ENCODE assay signal across 9 cellular contexts in the genomic region with DNA sequence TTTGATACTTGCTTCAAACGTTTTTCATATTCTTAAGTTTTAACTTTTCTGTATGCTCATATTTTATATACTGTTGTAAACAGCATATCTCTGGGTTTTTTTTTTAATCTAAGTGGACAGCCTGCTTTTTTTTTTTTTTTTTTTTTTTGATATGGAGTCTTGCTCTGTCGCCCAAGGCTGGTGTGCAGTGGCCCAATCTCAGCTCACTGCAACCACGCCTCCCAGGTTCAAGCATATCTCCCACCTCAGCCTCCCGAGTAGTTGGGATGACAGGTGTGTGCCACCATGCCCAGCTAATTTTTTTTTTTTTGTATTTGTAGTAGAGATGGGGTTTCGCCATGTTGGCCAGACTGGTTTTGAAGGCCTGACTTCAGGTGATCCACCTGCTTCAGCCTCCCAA. TPM values are rescaled to one million over a fixed set of nuclear protein-coding genes. Genes with fewer than 3 reads are reported as not detected.
DNase-seq lines count a peak whose midpoint lies in the region; ATAC-seq and TF ChIP-seq lines count a peak whose summit lies in the region.
"Had no signal": no experiment of that assay in that cellular context is flagged by ENCODE, and none has a peak within 500 bp of the region (broad histone marks: within the 10 kb centered on the region; RNA-seq: fewer than 3 reads in every experiment).

No MANE protein-coding gene starts in this region.

- H3F3A ChIP-seq in MM.1S (ENCODE audit: insufficient read depth, low read length): no peaks in the 10 kb centered on the region
- H3F3A ChIP-seq in neural progenitor cell (ENCODE audit: low read depth): peaks cover 13% of the 10 kb centered on the region

- H3K36me3 Mint-ChIP-seq in Calu3 (ENCODE audit: insufficient read depth, unreplicated experiment) (peaks cover 33% of the 10 kb centered on the region), neural progenitor cell (peaks cover 4% of the 10 kb centered on the region)

- ATAC-seq in HG03280 (IDR thresholded peaks at IDR 0.05; ENCODE audit: unreplicated experiment) (no peak), GM18867 (IDR thresholded peaks at IDR 0.05; ENCODE audit: unreplicated experiment) (no peak), HG02885 (IDR thresholded peaks at IDR 0.05; ENCODE audit: poor library complexity, unreplicated experiment) (no peak)

- CTCF ChIA-PET in Calu3 (lab: Charles Lee): interaction anchor here (1.6 kb wide), 1 partner anchor 47 kb away, joined by 22 read pairs; no protein-coding TSS in a partner anchor

- H3K4me1 ChIP-seq in MM.1S (ENCODE audit: low read length) (0 out of 2 replicates have a peak, but pooled peaks cover 4% of the 10 kb centered on the region), colonic mucosa (no peaks in the 10 kb centered on the region), neural progenitor cell (peaks cover 4% of the 10 kb centered on the region)

- H3K27me3 ChIP-seq in MM.1S (replicated peaks; ENCODE audit: insufficient read depth, low read length) (no peaks in the 10 kb centered on the region), colonic mucosa (no peaks in the 10 kb centered on the region), neural progenitor cell (no peaks in the 10 kb centered on the region)
- H3K27me3 ChIP-seq: esophagus squamous epithelium had no signal

- DNase-seq in Calu3: no peak
- DNase-seq in MM.1S: no peak
- DNase-seq in colonic mucosa: no peak
- DNase-seq in neural progenitor cell (ENCODE audit: low spot score): no peak
- no peak for DNase-seq in KBM-7
- DNase-seq: esophagus squamous epithelium had no signal

- H3K9me2 ChIP-seq in MM.1S (replicated peaks; ENCODE audit: insufficient read depth, low read length): no peaks in the 10 kb centered on the region

- H2AFZ ChIP-seq in MM.1S (ENCODE audit: low read length) (no peak overlapping the region), neural progenitor cell (replicated peaks) (no peak overlapping the region)

- H3K4me3 ChIP-seq in MM.1S (ENCODE audit: low read length) (no peak overlapping the region), colonic mucosa (peak overlapping the region; percentile 81), neural progenitor cell (peak overlapping the region; percentile 66)

- H3K9me3 ChIP-seq in MM.1S (replicated peaks; ENCODE audit: insufficient read depth, low read length) (no peaks in the 10 kb centered on the region), colonic mucosa (no peaks in the 10 kb centered on the region), neural progenitor cell (ENCODE audit: low read depth) (no peaks in the 10 kb centered on the region)
- H3K9me3 ChIP-seq: esophagus squamous epithelium had no signal

- H3K79me2 ChIP-seq in MM.1S (ENCODE audit: low read length) (peaks cover 51% of the 10 kb centered on the region), neural progenitor cell (ENCODE audit: low read depth) (peaks cover 57% of the 10 kb centered on the region)

- H3K9ac ChIP-seq in MM.1S (ENCODE audit: low read length) (no peak overlapping the region), colonic mucosa (ENCODE audit: low read depth in 2 of 2, low read length in 2 of 2) (no peak overlapping the region), neural progenitor cell (no peak overlapping the region)

- no peaks in the 10 kb centered on the region for H3K9me3 Mint-ChIP-seq in Calu3 (ENCODE audit: low read depth, unreplicated experiment)
- H3K9me3 Mint-ChIP-seq in neural progenitor cell: no peaks in the 10 kb centered on the region

- TF ChIP-seq CTCF in Calu3 (IDR thresholded peaks at IDR 0.05; ENCODE audit: unreplicated experiment) (no peak), MM.1S (IDR thresholded peaks at IDR 0.05; ENCODE audit: low read length) (no peak), colonic mucosa (IDR thresholded peaks at IDR 0.05) (no peak), neural progenitor cell (IDR thresholded peaks at IDR 0.05) (no peak)

- peak overlapping the region; percentile 87 for H3K4me3 Mint-ChIP-seq in Calu3 (ENCODE audit: low read depth, unreplicated experiment)
- H3K4me3 Mint-ChIP-seq in neural progenitor cell: peak overlapping the region; percentile 95

- H3K4me2 ChIP-seq in MM.1S (ENCODE audit: low read depth, low read length) (peak overlapping the region; percentile 62), neural progenitor cell (peak overlapping the region; percentile 87)

- H3K27ac ChIP-seq in MM.1S (ENCODE audit: low read length) (no peak overlapping the region), colonic mucosa (no peak overlapping the region), neural progenitor cell (no peak overlapping the region)

- no TSS peak for BruUV-seq in Calu3 (replicated peaks; lab: Mats Ljungman, UMichigan)

- intact Hi-C loops in Calu3 (cut with micrococcal nuclease; ENCODE audit: unreplicated experiment): no loop called here
- intact Hi-C loops in colonic mucosa (cut with DNase I): no loop called here

- no peaks in the 10 kb centered on the region for H3K27me3 Mint-ChIP-seq in Calu3 (ENCODE audit: unreplicated experiment)
- H3K27me3 Mint-ChIP-seq in neural progenitor cell (ENCODE audit: insufficient read depth, low read depth): no peaks in the 10 kb centered on the region

- in situ Hi-C loops in KBM-7 (cut with MboI; ENCODE audit: low pct_unique_long_range_greater_than_20kb, low sequenced_read_pairs): no loop called here

- H3K4me1 Mint-ChIP-seq in Calu3 (ENCODE audit: low read depth, unreplicated experiment) (peaks cover 31% of the 10 kb centered on the region), neural progenitor cell (peaks cover 15% of the 10 kb centered on the region)

- H3K27ac Mint-ChIP-seq in Calu3 (ENCODE audit: unreplicated experiment) (peak overlapping the region; percentile 93), neural progenitor cell (no peak overlapping the region)

- H3K36me3 ChIP-seq in MM.1S (replicated peaks; ENCODE audit: insufficient read depth, low read length) (no peaks in the 10 kb centered on the region), colonic mucosa (no peaks in the 10 kb centered on the region), neural progenitor cell (no peaks in the 10 kb centered on the region)

- H4K20me1 ChIP-seq in MM.1S (ENCODE audit: insufficient read depth, low read length) (no peaks in the 10 kb centered on the region), neural progenitor cell (ENCODE audit: low read depth) (no peaks in the 10 kb centered on the region)

RNA-seq across cellular contexts. Expression of gene TBCE, which starts 1.2 kb away (rescaled TPM):
- 19.0 and 31.3 TPM in 2 replicates for total RNA-seq in Calu3 (2022)
- total RNA-seq in colonic mucosa: 10 to 100 TPM; 12.6 to 22.7 TPM
- total RNA-seq in neural progenitor cell (ENCODE audit: low replicate concordance): 29.8 and 41.3 TPM in 2 replicates

RNA-seq across cellular contexts. Expression of gene GGPS1, which starts 40.1 kb away (rescaled TPM):
- total RNA-seq in Calu3 (2022) (40.5 and 45.6 TPM in 2 replicates), colonic mucosa (10 to 100 TPM; 26.2 to 38.9 TPM), neural progenitor cell (ENCODE audit: low replicate concordance) (52.5 and 65.1 TPM in 2 replicates)

RNA-seq across cellular contexts. Expression of gene ARID4B, which starts 40.4 kb away (rescaled TPM):
- total RNA-seq in Calu3 (2022): 46.3 and 56.6 TPM in 2 replicates
- total RNA-seq in colonic mucosa: 10 to 100 TPM; 27.0 to 31.0 TPM
- total RNA-seq in neural progenitor cell (ENCODE audit: low replicate concordance): 38.5 and 65.8 TPM in 2 replicates
